Comparison of ENCODE assay signal across 11 cellular contexts in genomic region chr1:244865820-244866219, GRCh38. TPM values are rescaled to one million over a fixed set of nuclear protein-coding genes. Genes with fewer than 3 reads are reported as not detected.
DNase-seq lines count a peak whose midpoint lies in the region; ATAC-seq, FAIRE-seq and TF ChIP-seq lines count a peak whose summit lies in the region.
"Had no signal": no experiment of that assay in that cellular context is flagged by ENCODE, and none has a peak within 500 bp of the region (broad histone marks: within the 10 kb centered on the region; RNA-seq: fewer than 3 reads in every experiment).

No MANE protein-coding gene starts in this region.

- intact Hi-C loops in HepG2 (cut with micrococcal nuclease; ENCODE audit: unreplicated experiment), result loop anchor here (5.0 kb wide), 1 partner anchor 51 kb away; no protein-coding TSS in a partner anchor

- H2AFZ ChIP-seq in HepG2 (ENCODE audit: low read length), result no peak overlapping the region

- peak overlapping the region; percentile 100 for H3K9ac ChIP-seq in HepG2 (ENCODE audit: insufficient read depth, low read depth, low read length)

- H3K27ac Mint-ChIP-seq in activated CD8-positive, alpha-beta memory T cell treated with anti-CD3 and anti-CD28 coated beads, Interleukin-2, amount 10 ng/mL, durations not matched to agents 7 days and 5 days, result peak overlapping the region; percentile 99
- H3K27ac Mint-ChIP-seq in T-helper 17 cell, result peak overlapping the region; percentile 99

- H3K27ac ChIP-seq in HepG2 (ENCODE audit: extremely low read length, insufficient read depth, low read length), result peak overlapping the region; percentile 100

- H3K36me3 ChIP-seq in HepG2 (replicated peaks in 1 of 2; ENCODE audit: control insufficient read depth in 1 of 2, insufficient read depth in 2 of 2, low read length in 2 of 2), result peaks cover 0 to 9% of the 10 kb centered on the region in 2 experiments; a peak in 2 of 5 replicates

- no peaks in the 10 kb centered on the region; a peak in 1 of 5 replicates for H3K27me3 ChIP-seq in HepG2 (ENCODE audit: control insufficient read depth in 1 of 2, insufficient read depth in 2 of 2, low read length in 2 of 2)

- H3K4me1 ChIP-seq in HepG2 (ENCODE audit: insufficient read depth, low read length), result peaks cover 51% of the 10 kb centered on the region

- peaks cover 36% of the 10 kb centered on the region for H3K79me2 ChIP-seq in HepG2 (ENCODE audit: insufficient read depth, low read length)

- no peaks in the 10 kb centered on the region for H3K9me3 Mint-ChIP-seq in activated CD8-positive, alpha-beta memory T cell treated with anti-CD3 and anti-CD28 coated beads, Interleukin-2, amount 10 ng/mL, durations not matched to agents 7 days and 5 days (ENCODE audit: low read depth)
- H3K9me3 Mint-ChIP-seq: stimulated activated naive B cell treated with anti-CD40 and anti-IgM and Interleukin-4, amounts not matched to agents 10 μg/mL and 1 μg/mL and 100 μg/mL, for 72 hours had no signal

- no peaks in the 10 kb centered on the region for H3K9me3 ChIP-seq in T-helper 17 cell (ENCODE audit: control insufficient read depth, low read length, poor library complexity, severe bottlenecking)
- no peaks in the 10 kb centered on the region for H3K9me3 ChIP-seq in HepG2 (ENCODE audit: low read length)

- TF ChIP-seq EP300 in HepG2 (IDR thresholded peaks at IDR 0.05; ENCODE audit: low read depth in 2 of 2, low read length in 2 of 2), result no peak
- no peak for TF ChIP-seq EP300 in HepG2 (CRISPR knock-in tag; IDR thresholded peaks at IDR 0.05; ENCODE audit: borderline replicate concordance)

- CTCF ChIA-PET in activated CD8-positive, alpha-beta memory T cell treated with anti-CD3 and anti-CD28 coated beads, Interleukin-2, amount 10 ng/mL, durations not matched to agents 7 days and 5 days (lab: Charles Lee), result interaction anchor here (1.0 to 3.1 kb wide), 7 partner anchors 9 to 177 kb away, joined by 3 to 11 read pairs (median 4); no protein-coding TSS in a partner anchor
- CTCF ChIA-PET in HepG2 (lab: Yijun Ruan, JAX; ENCODE audit: low intra/inter-chr PET ratio, low total read pairs), result no interaction called here

- H4K20me1 ChIP-seq in HepG2 (ENCODE audit: insufficient read depth, low read length), result peaks cover 21% of the 10 kb centered on the region

- no peak for ATAC-seq in activated CD8-positive, alpha-beta memory T cell treated with anti-CD3 and anti-CD28 coated beads, Interleukin-2, amount 10 ng/mL, durations not matched to agents 7 days and 5 days
- ATAC-seq in T-helper 17 cell (no peak), HepG2 (no peak), GM18511 (IDR thresholded peaks at IDR 0.05; ENCODE audit: unreplicated experiment) (no peak)
- ATAC-seq: stimulated activated naive B cell treated with anti-CD40 and anti-IgM and Interleukin-4, amounts not matched to agents 10 μg/mL and 1 μg/mL and 100 μg/mL, for 72 hours had no signal

- H3K4me2 ChIP-seq in HepG2 (ENCODE audit: low read depth, low read length), result peak overlapping the region; percentile 85

- H3K4me1 Mint-ChIP-seq in activated CD8-positive, alpha-beta memory T cell treated with anti-CD3 and anti-CD28 coated beads, Interleukin-2, amount 10 ng/mL, durations not matched to agents 7 days and 5 days, result peaks cover 30% of the 10 kb centered on the region
- peaks cover 37% of the 10 kb centered on the region for H3K4me1 Mint-ChIP-seq in T-helper 17 cell

- no peak for FAIRE-seq in HepG2 (lab: Jason Lieb, UNC)
- FAIRE-seq: H54 had no signal

- H3K36me3 Mint-ChIP-seq in activated CD8-positive, alpha-beta memory T cell treated with anti-CD3 and anti-CD28 coated beads, Interleukin-2, amount 10 ng/mL, durations not matched to agents 7 days and 5 days, result peaks cover 24% of the 10 kb centered on the region
- H3K36me3 Mint-ChIP-seq in T-helper 17 cell (ENCODE audit: low read depth), result peaks cover 7% of the 10 kb centered on the region

- H3K27me3 Mint-ChIP-seq in activated CD8-positive, alpha-beta memory T cell treated with anti-CD3 and anti-CD28 coated beads, Interleukin-2, amount 10 ng/mL, durations not matched to agents 7 days and 5 days, result no peaks in the 10 kb centered on the region
- no peaks in the 10 kb centered on the region for H3K27me3 Mint-ChIP-seq in T-helper 17 cell
- H3K27me3 Mint-ChIP-seq: stimulated activated naive B cell treated with anti-CD40 and anti-IgM and Interleukin-4, amounts not matched to agents 10 μg/mL and 1 μg/mL and 100 μg/mL, for 72 hours had no signal

- in situ Hi-C loops in HepG2 (cut with HindIII; ENCODE audit: extremely low pct_ligation_motif_present, low pct_unique_long_range_greater_than_20kb), result no loop called here

- 35% methylated on average over 3 of the region's 3 CpGs for WGBS in HepG2 (ENCODE audit: low lambda C conversion rate)

- TF ChIP-seq POLR2A in HepG2 (IDR thresholded peaks at IDR 0.05; ENCODE audit: insufficient read depth in 1 of 2, low read depth in 2 of 2, low read length in 2 of 2), result no peak

- no peak overlapping the region for H3K4me3 Mint-ChIP-seq in activated CD8-positive, alpha-beta memory T cell treated with anti-CD3 and anti-CD28 coated beads, Interleukin-2, amount 10 ng/mL, durations not matched to agents 7 days and 5 days
- H3K4me3 Mint-ChIP-seq in T-helper 17 cell, result no peak overlapping the region

- H3K4me3 ChIP-seq in HepG2 (replicated peaks in 1 of 3; ENCODE audit: insufficient read depth in 1 of 3, low read depth in 2 of 3, low read length in 3 of 3), result peak overlapping the region; percentile 62 to 100 (median 97); a peak in 5 of 6 replicates

- no peak for TF ChIP-seq CTCF in HepG2 (CRISPR knock-in tag; IDR thresholded peaks at IDR 0.05)

- POLR2A ChIA-PET in HepG2 (lab: Yijun Ruan, JAX), result interaction anchor here (1.4 to 8.0 kb wide), 4 partner anchors 13 to 213 kb away, joined by 4 to 163 read pairs (median 12); partner anchors contain the start of gene COX20

- BruUV-seq in HepG2 (replicated peaks; lab: Mats Ljungman, UMichigan), result no TSS peak

- TF ChIP-seq RAD21 in HepG2 (CRISPR knock-in tag; IDR thresholded peaks at IDR 0.05), result no peak

- no peak for DNase-seq in activated CD8-positive, alpha-beta memory T cell treated with anti-CD3 and anti-CD28 coated beads, Interleukin-2, amount 10 ng/mL, durations not matched to agents 7 days and 5 days
- DNase-seq in activated CD8-positive, alpha-beta memory T cell treated with anti-CD3 and anti-CD28 coated beads for 24 hours, result no peak
- DNase-seq in T-helper 17 cell (no peak), HepG2 (ENCODE audit: low spot score) (no peak), superior temporal gyrus (ENCODE audit: extremely low spot score) (peak; percentile 8), NCI-H1048 (lab: John Stamatoyannopoulos, UW) (no peak), DMS114 treated with DMSO at 0.1 percent for 48 hours (lab: John Stamatoyannopoulos, UW; ENCODE audit: unreplicated experiment) (no peak)
- DNase-seq: NCI-H446 treated with DMSO at 0.1 percent for 48 hours; stimulated activated naive B cell treated with anti-CD40 and anti-IgM and Interleukin-4, amounts not matched to agents 10 μg/mL and 1 μg/mL and 100 μg/mL, for 72 hours had no signal

RNA-seq across cellular contexts. Expression of gene HNRNPU, which starts 1.5 kb away (rescaled TPM):
- total RNA-seq in activated CD8-positive, alpha-beta memory T cell treated with anti-CD3 and anti-CD28 coated beads, Interleukin-2, amount 10 ng/mL, durations not matched to agents 7 days and 5 days, result 100 to 1,000 TPM; 410 to 503 TPM
- 100 to 1,000 TPM; 440 to 563 TPM for total RNA-seq in T-helper 17 cell
- 508 and 657 TPM in 2 replicates for total RNA-seq in HepG2 (2016; rRNA removed; fragmentation: Illumina TruSeq; extraction: Trizol)
- 36.7 and 41.2 TPM in 2 replicates for total RNA-seq in HepG2 (2016; cell fraction: cytosol; rRNA removed; fragmentation: Illumina TruSeq; extraction: Trizol; ENCODE audit: low read depth)
- 513 and 625 TPM in 2 replicates for total RNA-seq in HepG2 (2016; cell fraction: insoluble cytoplasmic fraction; rRNA removed; fragmentation: Illumina TruSeq; extraction: Trizol)
- total RNA-seq in HepG2 (2016; cell fraction: membrane; rRNA removed; fragmentation: Illumina TruSeq; extraction: Trizol), result 92.2 and 116 TPM in 2 replicates
- total RNA-seq in HepG2 (2016; cell fraction: nucleus; rRNA removed; fragmentation: Illumina TruSeq; extraction: Trizol), result 356 and 374 TPM in 2 replicates
- 87.9 and 101 TPM in 2 replicates for polyA plus RNA-seq in HepG2 (2011; rRNA removed)
- 51.0 and 69.9 TPM in 2 replicates for polyA plus RNA-seq in HepG2 (2011; cell fraction: cytosol; rRNA removed)
- polyA plus RNA-seq in HepG2 (2011; cell fraction: nucleus; rRNA removed), result 74.8 and 100.0 TPM in 2 replicates
- 171 and 263 TPM in 2 replicates for polyA plus RNA-seq in HepG2 (2012)
- 19.0 and 23.4 TPM in 2 replicates for polyA plus RNA-seq in HepG2 (2016; cell fraction: cytosol; fragmentation: Illumina TruSeq; extraction: Trizol; ENCODE audit: low read depth)
- 629 and 634 TPM in 2 replicates for polyA plus RNA-seq in HepG2 (2016; cell fraction: insoluble cytoplasmic fraction; fragmentation: Illumina TruSeq; extraction: Trizol; ENCODE audit: low read depth)
- 53.4 and 62.4 TPM in 2 replicates for polyA plus RNA-seq in HepG2 (2016; cell fraction: membrane; fragmentation: Illumina TruSeq; extraction: Trizol; ENCODE audit: low read depth)
- polyA plus RNA-seq in HepG2 (2016; cell fraction: nucleus; fragmentation: Illumina TruSeq; extraction: Trizol; ENCODE audit: insufficient read depth, low read depth), result 455 and 473 TPM in 2 replicates
- 81.5 and 284 TPM in 2 replicates for polyA minus RNA-seq in HepG2 (2011; rRNA and poly(A)+ RNA removed; ENCODE audit: low replicate concordance)
- 160 and 172 TPM in 2 replicates for polyA minus RNA-seq in HepG2 (2011; cell fraction: cytosol; rRNA and poly(A)+ RNA removed)
- polyA minus RNA-seq in HepG2 (2011; cell fraction: nucleus; rRNA and poly(A)+ RNA removed), result 231 and 261 TPM in 2 replicates

RNA-seq across cellular contexts. Expression of gene COX20, which starts 30.4 kb away (rescaled TPM):
- 10 to 100 TPM; 21.6 to 26.3 TPM for total RNA-seq in activated CD8-positive, alpha-beta memory T cell treated with anti-CD3 and anti-CD28 coated beads, Interleukin-2, amount 10 ng/mL, durations not matched to agents 7 days and 5 days
- total RNA-seq in T-helper 17 cell, result 10 to 100 TPM; 24.4 to 24.8 TPM
- total RNA-seq in HepG2 (2016; rRNA removed; fragmentation: Illumina TruSeq; extraction: Trizol), result 95.8 and 110 TPM in 2 replicates
- total RNA-seq in HepG2 (2016; cell fraction: cytosol; rRNA removed; fragmentation: Illumina TruSeq; extraction: Trizol; ENCODE audit: low read depth), result 122 and 124 TPM in 2 replicates
- total RNA-seq in HepG2 (2016; cell fraction: insoluble cytoplasmic fraction; rRNA removed; fragmentation: Illumina TruSeq; extraction: Trizol), result 90.4 and 108 TPM in 2 replicates
- 155 and 158 TPM in 2 replicates for total RNA-seq in HepG2 (2016; cell fraction: membrane; rRNA removed; fragmentation: Illumina TruSeq; extraction: Trizol)
- 33.7 and 46.6 TPM in 2 replicates for total RNA-seq in HepG2 (2016; cell fraction: nucleus; rRNA removed; fragmentation: Illumina TruSeq; extraction: Trizol)
- polyA plus RNA-seq in HepG2 (2011; rRNA removed), result 24.3 and 34.4 TPM in 2 replicates
- 18.9 and 30.5 TPM in 2 replicates for polyA plus RNA-seq in HepG2 (2011; cell fraction: cytosol; rRNA removed)
- polyA plus RNA-seq in HepG2 (2011; cell fraction: nucleus; rRNA removed), result 16.5 and 23.4 TPM in 2 replicates
- 51.2 and 83.5 TPM in 2 replicates for polyA plus RNA-seq in HepG2 (2012)
- 262 and 273 TPM in 2 replicates for polyA plus RNA-seq in HepG2 (2016; cell fraction: cytosol; fragmentation: Illumina TruSeq; extraction: Trizol; ENCODE audit: low read depth)
- polyA plus RNA-seq in HepG2 (2016; cell fraction: insoluble cytoplasmic fraction; fragmentation: Illumina TruSeq; extraction: Trizol; ENCODE audit: low read depth), result 173 and 179 TPM in 2 replicates
- 249 and 251 TPM in 2 replicates for polyA plus RNA-seq in HepG2 (2016; cell fraction: membrane; fragmentation: Illumina TruSeq; extraction: Trizol; ENCODE audit: low read depth)
- 103 and 109 TPM in 2 replicates for polyA plus RNA-seq in HepG2 (2016; cell fraction: nucleus; fragmentation: Illumina TruSeq; extraction: Trizol; ENCODE audit: insufficient read depth, low read depth)
- 5.2 and 10.0 TPM in 2 replicates for polyA minus RNA-seq in HepG2 (2011; rRNA and poly(A)+ RNA removed; ENCODE audit: low replicate concordance)
- 8.2 and 13.3 TPM in 2 replicates for polyA minus RNA-seq in HepG2 (2011; cell fraction: cytosol; rRNA and poly(A)+ RNA removed)
- 49.2 and 55.6 TPM in 2 replicates for polyA minus RNA-seq in HepG2 (2011; cell fraction: nucleus; rRNA and poly(A)+ RNA removed)
